In the genomic region with DNA sequence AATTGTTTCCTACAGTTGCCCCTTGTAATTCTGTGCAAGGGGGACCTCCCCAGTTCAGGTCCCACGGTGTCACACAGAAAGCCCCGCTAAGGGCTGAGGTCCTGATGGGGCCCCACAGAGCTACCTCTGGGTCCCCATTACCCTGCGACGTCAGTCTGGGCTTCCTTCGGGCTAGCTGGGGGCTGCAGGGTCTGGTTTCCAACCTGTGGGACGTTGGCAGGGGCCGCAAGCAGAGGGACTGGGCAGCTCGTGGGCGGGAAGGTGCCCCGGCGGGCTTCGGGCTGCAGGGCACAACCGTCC, we compare ENCODE assay signal across 8 cellular contexts. TPM values are rescaled to one million over a fixed set of nuclear protein-coding genes. Genes with fewer than 3 reads are reported as not detected.
A peak's percentile ranks its signal among the peaks of the same experiment; 100 is the strongest.
DNase-seq lines count a peak whose midpoint lies in the region; ATAC-seq and TF ChIP-seq lines count a peak whose summit lies in the region.

No MANE protein-coding gene starts in this region.

- H3K4me2 ChIP-seq in KMS-11 (peak overlapping the region; percentile 96), neural cell (ENCODE audit: low read length) (peak overlapping the region; percentile 97)

- H3K4me1 Mint-ChIP-seq in dendritic cell treated with granulocyte-macrophage colony-stimulating factor and Interleukin-4, amounts not matched to agents 40 ng/mL and 50 ng/mL, for 4 days (ENCODE audit: low read depth) = peaks cover 34% of the 10 kb centered on the region

- H3K27ac ChIP-seq in KMS-11 = peak overlapping the region; percentile 71
- no peak overlapping the region for H3K27ac ChIP-seq in neural cell (ENCODE audit: low read length)

- TF ChIP-seq CTCF in AG09309 (IDR thresholded peaks at IDR 0.05; ENCODE audit: control insufficient read depth, insufficient read depth, low read depth, low read length, missing control alignments) (no peak), KMS-11 (conservative IDR thresholded peaks at IDR 0.05; ENCODE audit: low read depth, low read length) (no peak), neural cell (IDR thresholded peaks at IDR 0.05; ENCODE audit: poor library complexity, severe bottlenecking) (no peak)

- ATAC-seq in GM21381 (IDR thresholded peaks at IDR 0.05; ENCODE audit: unreplicated experiment) = peak; percentile 19

- H3K27me3 ChIP-seq in KMS-11 (ENCODE audit: insufficient read depth, low read depth) (no peaks in the 10 kb centered on the region), neural cell (ENCODE audit: insufficient read depth, low read depth, low read length) (no peaks in the 10 kb centered on the region)

- H3K27me3 Mint-ChIP-seq in dendritic cell treated with granulocyte-macrophage colony-stimulating factor and Interleukin-4, amounts not matched to agents 40 ng/mL and 50 ng/mL, for 4 days = peaks cover 2% of the 10 kb centered on the region

- H2AFZ ChIP-seq in KMS-11 (ENCODE audit: low read depth) = peak overlapping the region; percentile 22; the same call in 1 of the 2 replicates
- H2AFZ ChIP-seq in neural cell (ENCODE audit: low read depth, low read length) = peak overlapping the region; percentile 98

- no peak for TF ChIP-seq RAD21 in neural cell (conservative IDR thresholded peaks at IDR 0.05)

- H3K4me3 ChIP-seq in AG09309 (ENCODE audit: control insufficient read depth, low read depth, low read length) = peak overlapping the region; percentile 95
- no peak overlapping the region for H3K4me3 ChIP-seq in KMS-11 (IDR thresholded peaks at IDR 0.05; ENCODE audit: insufficient read depth, low read depth, low read length)
- peak overlapping the region; percentile 99 for H3K4me3 ChIP-seq in neural cell (ENCODE audit: low read length)

- DNase-seq in AG09309 (ENCODE audit: low read depth) (no peak), glomerular visceral epithelial cell (ENCODE audit: extremely low spot score) (no peak), DMS 273 (lab: John Stamatoyannopoulos, UW; ENCODE audit: unreplicated experiment) (no peak), NCI-H345 treated with DMSO at 0.1 percent for 48 hours (lab: John Stamatoyannopoulos, UW; ENCODE audit: unreplicated experiment) (no peak)

- peaks cover 36% of the 10 kb centered on the region for H3K4me1 ChIP-seq in KMS-11 (ENCODE audit: low read depth, poor library complexity, severe bottlenecking)

- H3K9ac ChIP-seq in KMS-11 (peak overlapping the region; percentile 73), neural cell (ENCODE audit: low read length) (peak overlapping the region; percentile 88)

- no peaks in the 10 kb centered on the region for H3K9me3 ChIP-seq in neural cell (ENCODE audit: low read length)

- H3K9me3 Mint-ChIP-seq in dendritic cell treated with granulocyte-macrophage colony-stimulating factor and Interleukin-4, amounts not matched to agents 40 ng/mL and 50 ng/mL, for 4 days = no peaks in the 10 kb centered on the region

- H3F3A ChIP-seq in neural cell (ENCODE audit: insufficient read depth, low read length, poor library complexity, severe bottlenecking) = no peaks in the 10 kb centered on the region

- H3K36me3 ChIP-seq in KMS-11 (ENCODE audit: insufficient read depth) (no peaks in the 10 kb centered on the region; the same call in 1 of the 2 replicates), neural cell (ENCODE audit: insufficient read depth, low read length) (no peaks in the 10 kb centered on the region)

- H3K79me2 ChIP-seq in KMS-11 (ENCODE audit: insufficient read depth, low read depth) = peaks cover 25% of the 10 kb centered on the region
- H3K79me2 ChIP-seq in neural cell (replicated peaks; ENCODE audit: insufficient read depth, low read length) = peaks cover 9% of the 10 kb centered on the region

- peak overlapping the region; percentile 86 for H3K4me3 Mint-ChIP-seq in dendritic cell treated with granulocyte-macrophage colony-stimulating factor and Interleukin-4, amounts not matched to agents 40 ng/mL and 50 ng/mL, for 4 days

- H4K20me1 ChIP-seq in KMS-11 (ENCODE audit: insufficient read depth) = no peaks in the 10 kb centered on the region
- no peaks in the 10 kb centered on the region for H4K20me1 ChIP-seq in neural cell (ENCODE audit: insufficient read depth)

- TF ChIP-seq EP300 in neural cell (conservative IDR thresholded peaks at IDR 0.05; ENCODE audit: poor library complexity, severe bottlenecking) = no peak

- intact Hi-C loops in dendritic cell treated with granulocyte-macrophage colony-stimulating factor and Interleukin-4, amounts not matched to agents 40 ng/mL and 50 ng/mL, for 4 days (cut with micrococcal nuclease) = loop anchor here (1.0 kb wide), 2 partner anchors 12 to 32 kb away; a partner anchor contains a TSS

- peak overlapping the region; percentile 90 for H3K27ac Mint-ChIP-seq in dendritic cell treated with granulocyte-macrophage colony-stimulating factor and Interleukin-4, amounts not matched to agents 40 ng/mL and 50 ng/mL, for 4 days

- peaks cover 50% of the 10 kb centered on the region for H3K36me3 Mint-ChIP-seq in dendritic cell treated with granulocyte-macrophage colony-stimulating factor and Interleukin-4, amounts not matched to agents 40 ng/mL and 50 ng/mL, for 4 days (ENCODE audit: low read depth)

- no peaks in the 10 kb centered on the region for H3K9me2 ChIP-seq in neural cell (ENCODE audit: insufficient read depth, low read length)

TF ChIP-seq in neural cell, 6 proteins besides CTCF, POLR2A, EP300 and RAD21:
- no peak for TF ChIP-seq TAF1 (IDR thresholded peaks at IDR 0.05; ENCODE audit: low read depth)
- TF ChIP-seq, protein P1, sequence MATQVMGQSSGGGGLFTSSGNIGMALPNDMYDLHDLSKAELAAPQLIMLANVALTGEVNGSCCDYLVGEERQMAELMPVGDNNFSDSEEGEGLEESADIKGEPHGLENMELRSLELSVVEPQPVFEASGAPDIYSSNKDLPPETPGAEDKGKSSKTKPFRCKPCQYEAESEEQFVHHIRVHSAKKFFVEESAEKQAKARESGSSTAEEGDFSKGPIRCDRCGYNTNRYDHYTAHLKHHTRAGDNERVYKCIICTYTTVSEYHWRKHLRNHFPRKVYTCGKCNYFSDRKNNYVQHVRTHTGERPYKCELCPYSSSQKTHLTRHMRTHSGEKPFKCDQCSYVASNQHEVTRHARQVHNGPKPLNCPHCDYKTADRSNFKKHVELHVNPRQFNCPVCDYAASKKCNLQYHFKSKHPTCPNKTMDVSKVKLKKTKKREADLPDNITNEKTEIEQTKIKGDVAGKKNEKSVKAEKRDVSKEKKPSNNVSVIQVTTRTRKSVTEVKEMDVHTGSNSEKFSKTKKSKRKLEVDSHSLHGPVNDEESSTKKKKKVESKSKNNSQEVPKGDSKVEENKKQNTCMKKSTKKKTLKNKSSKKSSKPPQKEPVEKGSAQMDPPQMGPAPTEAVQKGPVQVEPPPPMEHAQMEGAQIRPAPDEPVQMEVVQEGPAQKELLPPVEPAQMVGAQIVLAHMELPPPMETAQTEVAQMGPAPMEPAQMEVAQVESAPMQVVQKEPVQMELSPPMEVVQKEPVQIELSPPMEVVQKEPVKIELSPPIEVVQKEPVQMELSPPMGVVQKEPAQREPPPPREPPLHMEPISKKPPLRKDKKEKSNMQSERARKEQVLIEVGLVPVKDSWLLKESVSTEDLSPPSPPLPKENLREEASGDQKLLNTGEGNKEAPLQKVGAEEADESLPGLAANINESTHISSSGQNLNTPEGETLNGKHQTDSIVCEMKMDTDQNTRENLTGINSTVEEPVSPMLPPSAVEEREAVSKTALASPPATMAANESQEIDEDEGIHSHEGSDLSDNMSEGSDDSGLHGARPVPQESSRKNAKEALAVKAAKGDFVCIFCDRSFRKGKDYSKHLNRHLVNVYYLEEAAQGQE (IDR thresholded peaks at IDR 0.05; ENCODE audit: borderline replicate concordance) = no peak
- no peak for TF ChIP-seq POLR2AphosphoS5 (IDR thresholded peaks at IDR 0.05)
- TF ChIP-seq MXI1 (conservative IDR thresholded peaks at IDR 0.05; ENCODE audit: poor library complexity, severe bottlenecking) = no peak
- no peak for TF ChIP-seq EZH2 (IDR thresholded peaks at IDR 0.05; ENCODE audit: borderline replicate concordance, insufficient read depth, low read length, poor library complexity, severe bottlenecking)
- no peak for TF ChIP-seq SMC3 (conservative IDR thresholded peaks at IDR 0.05; ENCODE audit: poor library complexity)
TF ChIP-seq in neural cell: peak in this region for 0.

RNA-seq across cellular contexts. Expression of a gene that starts 0.7 kb away (rescaled TPM):
- polyA plus RNA-seq in neural cell = 23.5 and 25.8 TPM in 2 replicates
- 11.3 and 13.9 TPM in 2 replicates for polyA minus RNA-seq in neural cell

RNA-seq across cellular contexts. Expression of a gene that starts 11.4 kb away (rescaled TPM):
- polyA plus RNA-seq in neural cell = 271 and 276 TPM in 2 replicates
- 97.6 and 112 TPM in 2 replicates for polyA minus RNA-seq in neural cell

RNA-seq across cellular contexts. Expression of a gene that starts 11.8 kb away (rescaled TPM):
- polyA plus RNA-seq in neural cell = 1,615 and 1,728 TPM in 2 replicates
- 599 and 653 TPM in 2 replicates for polyA minus RNA-seq in neural cell

RNA-seq across cellular contexts. Expression of a gene that starts 27.0 kb away (rescaled TPM):
- 68.4 and 74.6 TPM in 2 replicates for polyA plus RNA-seq in neural cell
- 88.7 and 92.5 TPM in 2 replicates for polyA minus RNA-seq in neural cell

RNA-seq across cellular contexts. Expression of a gene that starts 32.0 kb away (rescaled TPM):
- 69.9 and 70.3 TPM in 2 replicates for polyA plus RNA-seq in neural cell
- 57.7 and 59.2 TPM in 2 replicates for polyA minus RNA-seq in neural cell
